In the genomic region with DNA sequence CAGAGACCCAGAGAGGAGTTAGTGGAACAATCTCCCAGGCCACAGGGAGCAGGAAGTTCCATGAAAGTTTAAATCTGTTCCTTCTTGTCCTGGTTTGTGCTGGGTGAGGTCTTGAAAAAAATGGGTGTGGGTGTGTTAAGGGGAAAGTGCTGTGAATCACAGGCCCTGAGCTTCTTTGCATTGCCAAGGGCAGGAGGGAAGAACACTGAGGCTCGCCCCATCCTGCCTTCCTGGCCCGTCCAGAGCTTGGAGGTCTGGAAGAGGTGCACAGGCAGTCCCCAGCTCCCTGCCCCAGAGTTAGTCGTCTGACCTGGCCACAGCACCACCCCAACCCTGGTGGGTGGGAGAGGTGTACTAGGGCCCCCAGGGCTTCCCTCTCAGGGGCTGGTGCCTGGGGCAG, we compare ENCODE assay signal across 2 cellular contexts.
TF ChIP-seq lines count a peak whose summit lies in the region.

No MANE protein-coding gene starts in this region.

TF ChIP-seq in SK-N-SH, 30 proteins besides CTCF, POLR2A, EP300 and RAD21 (continued from another document):
- TF ChIP-seq GABPA (IDR thresholded peaks at IDR 0.05; ENCODE audit: low read depth): no peak
- TF ChIP-seq FOXJ3 (CRISPR knock-in tag; IDR thresholded peaks at IDR 0.05): no peak
- TF ChIP-seq, protein P1, sequence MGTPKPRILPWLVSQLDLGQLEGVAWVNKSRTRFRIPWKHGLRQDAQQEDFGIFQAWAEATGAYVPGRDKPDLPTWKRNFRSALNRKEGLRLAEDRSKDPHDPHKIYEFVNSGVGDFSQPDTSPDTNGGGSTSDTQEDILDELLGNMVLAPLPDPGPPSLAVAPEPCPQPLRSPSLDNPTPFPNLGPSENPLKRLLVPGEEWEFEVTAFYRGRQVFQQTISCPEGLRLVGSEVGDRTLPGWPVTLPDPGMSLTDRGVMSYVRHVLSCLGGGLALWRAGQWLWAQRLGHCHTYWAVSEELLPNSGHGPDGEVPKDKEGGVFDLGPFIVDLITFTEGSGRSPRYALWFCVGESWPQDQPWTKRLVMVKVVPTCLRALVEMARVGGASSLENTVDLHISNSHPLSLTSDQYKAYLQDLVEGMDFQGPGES (IDR thresholded peaks at IDR 0.05; ENCODE audit: low read depth, low read length): no peak
- TF ChIP-seq EZH2phosphoT487 (IDR thresholded peaks at IDR 0.05; ENCODE audit: borderline replicate concordance, low read depth): no peak
- TF ChIP-seq MEF2A (IDR thresholded peaks at IDR 0.05; ENCODE audit: borderline replicate concordance, low read depth): no peak
- no peak for TF ChIP-seq TEAD4 (IDR thresholded peaks at IDR 0.05; ENCODE audit: borderline replicate concordance, insufficient read depth)

TF ChIP-seq in SK-N-SH treated with all-trans-retinoic acid at 6 μM for 48 hours, 23 proteins besides CTCF, POLR2A, EP300 and RAD21 (continued from another document):
- TF ChIP-seq, protein P2, sequence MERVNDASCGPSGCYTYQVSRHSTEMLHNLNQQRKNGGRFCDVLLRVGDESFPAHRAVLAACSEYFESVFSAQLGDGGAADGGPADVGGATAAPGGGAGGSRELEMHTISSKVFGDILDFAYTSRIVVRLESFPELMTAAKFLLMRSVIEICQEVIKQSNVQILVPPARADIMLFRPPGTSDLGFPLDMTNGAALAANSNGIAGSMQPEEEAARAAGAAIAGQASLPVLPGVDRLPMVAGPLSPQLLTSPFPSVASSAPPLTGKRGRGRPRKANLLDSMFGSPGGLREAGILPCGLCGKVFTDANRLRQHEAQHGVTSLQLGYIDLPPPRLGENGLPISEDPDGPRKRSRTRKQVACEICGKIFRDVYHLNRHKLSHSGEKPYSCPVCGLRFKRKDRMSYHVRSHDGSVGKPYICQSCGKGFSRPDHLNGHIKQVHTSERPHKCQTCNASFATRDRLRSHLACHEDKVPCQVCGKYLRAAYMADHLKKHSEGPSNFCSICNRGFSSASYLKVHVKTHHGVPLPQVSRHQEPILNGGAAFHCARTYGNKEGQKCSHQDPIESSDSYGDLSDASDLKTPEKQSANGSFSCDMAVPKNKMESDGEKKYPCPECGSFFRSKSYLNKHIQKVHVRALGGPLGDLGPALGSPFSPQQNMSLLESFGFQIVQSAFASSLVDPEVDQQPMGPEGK (CRISPR knock-in tag; IDR thresholded peaks at IDR 0.05; ENCODE audit: borderline replicate concordance): no peak
- TF ChIP-seq, protein P3, sequence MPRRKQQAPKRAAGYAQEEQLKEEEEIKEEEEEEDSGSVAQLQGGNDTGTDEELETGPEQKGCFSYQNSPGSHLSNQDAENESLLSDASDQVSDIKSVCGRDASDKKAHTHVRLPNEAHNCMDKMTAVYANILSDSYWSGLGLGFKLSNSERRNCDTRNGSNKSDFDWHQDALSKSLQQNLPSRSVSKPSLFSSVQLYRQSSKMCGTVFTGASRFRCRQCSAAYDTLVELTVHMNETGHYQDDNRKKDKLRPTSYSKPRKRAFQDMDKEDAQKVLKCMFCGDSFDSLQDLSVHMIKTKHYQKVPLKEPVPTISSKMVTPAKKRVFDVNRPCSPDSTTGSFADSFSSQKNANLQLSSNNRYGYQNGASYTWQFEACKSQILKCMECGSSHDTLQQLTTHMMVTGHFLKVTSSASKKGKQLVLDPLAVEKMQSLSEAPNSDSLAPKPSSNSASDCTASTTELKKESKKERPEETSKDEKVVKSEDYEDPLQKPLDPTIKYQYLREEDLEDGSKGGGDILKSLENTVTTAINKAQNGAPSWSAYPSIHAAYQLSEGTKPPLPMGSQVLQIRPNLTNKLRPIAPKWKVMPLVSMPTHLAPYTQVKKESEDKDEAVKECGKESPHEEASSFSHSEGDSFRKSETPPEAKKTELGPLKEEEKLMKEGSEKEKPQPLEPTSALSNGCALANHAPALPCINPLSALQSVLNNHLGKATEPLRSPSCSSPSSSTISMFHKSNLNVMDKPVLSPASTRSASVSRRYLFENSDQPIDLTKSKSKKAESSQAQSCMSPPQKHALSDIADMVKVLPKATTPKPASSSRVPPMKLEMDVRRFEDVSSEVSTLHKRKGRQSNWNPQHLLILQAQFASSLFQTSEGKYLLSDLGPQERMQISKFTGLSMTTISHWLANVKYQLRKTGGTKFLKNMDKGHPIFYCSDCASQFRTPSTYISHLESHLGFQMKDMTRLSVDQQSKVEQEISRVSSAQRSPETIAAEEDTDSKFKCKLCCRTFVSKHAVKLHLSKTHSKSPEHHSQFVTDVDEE (CRISPR knock-in tag; IDR thresholded peaks at IDR 0.05): no peak
- TF ChIP-seq OSR1 (CRISPR knock-in tag; IDR thresholded peaks at IDR 0.05): no peak
- TF ChIP-seq ZNF70 (CRISPR knock-in tag; IDR thresholded peaks at IDR 0.05): no peak
- TF ChIP-seq, protein P4, sequence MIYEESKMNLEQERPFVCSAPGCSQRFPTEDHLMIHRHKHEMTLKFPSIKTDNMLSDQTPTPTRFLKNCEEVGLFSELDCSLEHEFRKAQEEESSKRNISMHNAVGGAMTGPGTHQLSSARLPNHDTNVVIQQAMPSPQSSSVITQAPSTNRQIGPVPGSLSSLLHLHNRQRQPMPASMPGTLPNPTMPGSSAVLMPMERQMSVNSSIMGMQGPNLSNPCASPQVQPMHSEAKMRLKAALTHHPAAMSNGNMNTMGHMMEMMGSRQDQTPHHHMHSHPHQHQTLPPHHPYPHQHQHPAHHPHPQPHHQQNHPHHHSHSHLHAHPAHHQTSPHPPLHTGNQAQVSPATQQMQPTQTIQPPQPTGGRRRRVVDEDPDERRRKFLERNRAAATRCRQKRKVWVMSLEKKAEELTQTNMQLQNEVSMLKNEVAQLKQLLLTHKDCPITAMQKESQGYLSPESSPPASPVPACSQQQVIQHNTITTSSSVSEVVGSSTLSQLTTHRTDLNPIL (CRISPR knock-in tag; IDR thresholded peaks at IDR 0.05; ENCODE audit: low read depth): no peak
- TF ChIP-seq, protein P5, sequence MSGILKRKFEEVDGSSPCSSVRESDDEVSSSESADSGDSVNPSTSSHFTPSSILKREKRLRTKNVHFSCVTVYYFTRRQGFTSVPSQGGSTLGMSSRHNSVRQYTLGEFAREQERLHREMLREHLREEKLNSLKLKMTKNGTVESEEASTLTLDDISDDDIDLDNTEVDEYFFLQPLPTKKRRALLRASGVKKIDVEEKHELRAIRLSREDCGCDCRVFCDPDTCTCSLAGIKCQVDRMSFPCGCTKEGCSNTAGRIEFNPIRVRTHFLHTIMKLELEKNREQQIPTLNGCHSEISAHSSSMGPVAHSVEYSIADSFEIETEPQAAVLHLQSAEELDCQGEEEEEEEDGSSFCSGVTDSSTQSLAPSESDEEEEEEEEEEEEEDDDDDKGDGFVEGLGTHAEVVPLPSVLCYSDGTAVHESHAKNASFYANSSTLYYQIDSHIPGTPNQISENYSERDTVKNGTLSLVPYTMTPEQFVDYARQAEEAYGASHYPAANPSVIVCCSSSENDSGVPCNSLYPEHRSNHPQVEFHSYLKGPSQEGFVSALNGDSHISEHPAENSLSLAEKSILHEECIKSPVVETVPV (CRISPR knock-in tag; IDR thresholded peaks at IDR 0.05): no peak
- TF ChIP-seq TOX (CRISPR knock-in tag; IDR thresholded peaks at IDR 0.05; ENCODE audit: borderline replicate concordance): no peak
- no peak for TF ChIP-seq CSDC2 (CRISPR knock-in tag; IDR thresholded peaks at IDR 0.05)
- no peak for TF ChIP-seq ISL1 (CRISPR knock-in tag; IDR thresholded peaks at IDR 0.05)
- no peak for TF ChIP-seq PPARA (CRISPR knock-in tag; IDR thresholded peaks at IDR 0.05; ENCODE audit: borderline replicate concordance)
